8 cellular contexts compared by ENCODE assay signal in the genomic region with DNA sequence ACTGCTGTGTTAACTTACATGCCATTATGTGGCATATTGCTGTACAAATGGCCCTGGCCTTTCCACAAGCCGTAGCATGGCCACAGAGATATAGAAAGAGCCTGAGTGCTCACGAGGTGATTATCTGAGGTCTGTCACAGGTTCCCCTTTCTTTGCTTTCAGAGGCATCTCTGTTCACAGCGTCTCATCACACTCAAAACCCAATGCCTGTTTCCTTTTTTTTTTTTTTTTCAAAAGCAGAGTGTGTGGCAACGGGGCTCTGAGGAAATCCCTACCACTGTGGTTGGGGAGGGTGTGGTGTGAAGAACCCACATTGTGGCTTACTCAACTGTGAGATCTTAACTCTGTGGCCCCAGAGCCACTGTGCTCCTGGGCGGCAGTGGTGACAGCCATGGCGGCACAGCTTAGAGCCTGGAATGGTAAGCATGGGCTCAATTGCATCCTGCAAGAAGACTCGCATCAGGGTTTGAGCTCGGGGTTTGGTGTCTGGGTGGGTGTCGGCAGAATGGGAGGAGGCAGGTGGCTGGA. TPM values are rescaled to one million over a fixed set of nuclear protein-coding genes. Genes with fewer than 3 reads are reported as not detected.
A peak's percentile ranks its signal among the peaks of the same experiment; 100 is the strongest.
DNase-seq lines count a peak whose midpoint lies in the region; ATAC-seq and TF ChIP-seq lines count a peak whose summit lies in the region.

No MANE protein-coding gene starts in this region.

- intact Hi-C loops in heart right ventricle (cut with DNase I), result no loop called here

- ATAC-seq in HG03439 (IDR thresholded peaks at IDR 0.05; ENCODE audit: unreplicated experiment) (peak; percentile 77), heart right ventricle (peak; percentile 43 to 84 (median 69))

- H3K9me3 ChIP-seq in heart right ventricle, result no peaks in the 10 kb centered on the region

- H3K36me3 ChIP-seq in heart right ventricle, result no peaks in the 10 kb centered on the region

- H3K4me1 ChIP-seq in heart right ventricle, result peaks cover 0 to 43% (median 1%) of the 10 kb centered on the region in 9 donors

- TF ChIP-seq CTCF in heart right ventricle (IDR thresholded peaks at IDR 0.05), result no peak

- H3K4me3 ChIP-seq in heart right ventricle, result peak overlapping the region in 1 of 10 donors; percentile 46

- H3K27me3 ChIP-seq in heart right ventricle, result peaks cover 0 to 70% (median 0%) of the 10 kb centered on the region in 7 donors

- peak; percentile 53 for DNase-seq in NK-92 treated with Interleukin-12 subunit alpha and Interleukin-12 subunit beta, amount 100 ng/mL, for 24 hours (lab: John Stamatoyannopoulos, UW)
- DNase-seq in NK-92 (lab: John Stamatoyannopoulos, UW; ENCODE audit: unreplicated experiment) (no peak), heart right ventricle (no peak), 8988T (no peak), NCI-H187 treated with DMSO at 0.1 percent for 48 hours (lab: John Stamatoyannopoulos, UW) (no peak)
- DNase-seq in activated CD4-positive, alpha-beta T cell treated with anti-CD3 and anti-CD28 coated beads for 48 hours, result peak; percentile 68
- DNase-seq in stimulated activated CD8-positive, alpha-beta memory T cell treated with anti-CD3 and anti-CD28 coated beads, Interleukin-7, amount 100 ng/mL, for 4 hours (ENCODE audit: low read depth in 2 of 2), result peak; percentile 48 to 63

- H3K27ac ChIP-seq in heart right ventricle, result peak overlapping the region in 2 of 10 donors; percentile 44 to 80

- 85 to 87% methylated on average over 9 of the region's 9 CpGs for WGBS in heart right ventricle, 2 donors

RNA-seq across cellular contexts. Expression of gene RTL5, which starts 30.8 kb away (rescaled TPM):
- total RNA-seq in heart right ventricle, result 1 to 10 TPM; 1.6 to 5.4 (median 2.9) TPM
- polyA plus RNA-seq in heart right ventricle, result 1 to 10 TPM; 1.1 to 1.8 TPM

Comparison
In these comparisons a context has a peak if more than half of its experiments do, and no peak if none do; other contexts are left out.
1. DNase-seq: peak in NK-92 treated with Interleukin-12 subunit alpha and Interleukin-12 subunit beta, amount 100 ng/mL, for 24 hours (single experiment), activated CD4-positive, alpha-beta T cell treated with anti-CD3 and anti-CD28 coated beads for 48 hours (single experiment) and stimulated activated CD8-positive, alpha-beta memory T cell treated with anti-CD3 and anti-CD28 coated beads, Interleukin-7, amount 100 ng/mL, for 4 hours (2 of 2); none in NK-92 (single experiment), heart right ventricle (0 of 2), 8988T (single experiment) and NCI-H187 treated with DMSO at 0.1 percent for 48 hours (single experiment).